Comparison of ENCODE assay signal across 1 cellular context in the genomic region with DNA sequence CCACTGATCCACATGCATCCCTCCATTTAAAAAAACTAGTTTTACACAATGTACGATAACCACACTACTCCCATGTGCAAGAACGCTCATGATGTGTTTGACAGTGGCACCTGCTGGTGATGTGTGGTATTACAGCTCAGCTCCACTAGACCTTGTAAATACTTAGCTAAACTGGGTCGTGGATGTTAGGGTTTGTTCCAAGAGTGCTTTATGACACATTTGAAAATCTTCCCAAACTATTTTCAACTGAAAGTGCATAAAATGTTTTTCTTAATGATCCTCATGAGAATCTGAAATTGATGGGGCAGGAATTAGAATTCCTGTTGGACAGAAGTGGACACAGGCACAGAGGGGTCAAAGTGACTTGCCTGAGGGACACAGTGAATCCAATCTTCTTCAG.
A peak's percentile ranks its signal among the peaks of the same experiment; 100 is the strongest.
TF ChIP-seq lines count a peak whose summit lies in the region.

No MANE protein-coding gene starts in this region.

TF ChIP-seq in HEK293, 187 proteins besides CTCF, POLR2A, EP300 and RAD21 (continued from another document):
- TF ChIP-seq ZNF777 (tag by site-specific recombination; IDR thresholded peaks at IDR 0.05; ENCODE audit: borderline replicate concordance) (no peak), ZFP69B (tag by site-specific recombination; IDR thresholded peaks at IDR 0.05) (no peak), ZNF121 (tag by site-specific recombination; IDR thresholded peaks at IDR 0.05) (no peak), PRDM6 (tag by site-specific recombination; IDR thresholded peaks at IDR 0.05) (no peak), ZNF324 (tag by site-specific recombination; IDR thresholded peaks at IDR 0.05) (no peak), ZNF157 (tag by site-specific recombination; IDR thresholded peaks at IDR 0.05) (no peak), TRIM28 (IDR thresholded peaks at IDR 0.05; ENCODE audit: borderline replicate concordance, low read length) (peak; percentile 83; the same call in 1 of the 2 replicates)
- TF ChIP-seq, protein P1, sequence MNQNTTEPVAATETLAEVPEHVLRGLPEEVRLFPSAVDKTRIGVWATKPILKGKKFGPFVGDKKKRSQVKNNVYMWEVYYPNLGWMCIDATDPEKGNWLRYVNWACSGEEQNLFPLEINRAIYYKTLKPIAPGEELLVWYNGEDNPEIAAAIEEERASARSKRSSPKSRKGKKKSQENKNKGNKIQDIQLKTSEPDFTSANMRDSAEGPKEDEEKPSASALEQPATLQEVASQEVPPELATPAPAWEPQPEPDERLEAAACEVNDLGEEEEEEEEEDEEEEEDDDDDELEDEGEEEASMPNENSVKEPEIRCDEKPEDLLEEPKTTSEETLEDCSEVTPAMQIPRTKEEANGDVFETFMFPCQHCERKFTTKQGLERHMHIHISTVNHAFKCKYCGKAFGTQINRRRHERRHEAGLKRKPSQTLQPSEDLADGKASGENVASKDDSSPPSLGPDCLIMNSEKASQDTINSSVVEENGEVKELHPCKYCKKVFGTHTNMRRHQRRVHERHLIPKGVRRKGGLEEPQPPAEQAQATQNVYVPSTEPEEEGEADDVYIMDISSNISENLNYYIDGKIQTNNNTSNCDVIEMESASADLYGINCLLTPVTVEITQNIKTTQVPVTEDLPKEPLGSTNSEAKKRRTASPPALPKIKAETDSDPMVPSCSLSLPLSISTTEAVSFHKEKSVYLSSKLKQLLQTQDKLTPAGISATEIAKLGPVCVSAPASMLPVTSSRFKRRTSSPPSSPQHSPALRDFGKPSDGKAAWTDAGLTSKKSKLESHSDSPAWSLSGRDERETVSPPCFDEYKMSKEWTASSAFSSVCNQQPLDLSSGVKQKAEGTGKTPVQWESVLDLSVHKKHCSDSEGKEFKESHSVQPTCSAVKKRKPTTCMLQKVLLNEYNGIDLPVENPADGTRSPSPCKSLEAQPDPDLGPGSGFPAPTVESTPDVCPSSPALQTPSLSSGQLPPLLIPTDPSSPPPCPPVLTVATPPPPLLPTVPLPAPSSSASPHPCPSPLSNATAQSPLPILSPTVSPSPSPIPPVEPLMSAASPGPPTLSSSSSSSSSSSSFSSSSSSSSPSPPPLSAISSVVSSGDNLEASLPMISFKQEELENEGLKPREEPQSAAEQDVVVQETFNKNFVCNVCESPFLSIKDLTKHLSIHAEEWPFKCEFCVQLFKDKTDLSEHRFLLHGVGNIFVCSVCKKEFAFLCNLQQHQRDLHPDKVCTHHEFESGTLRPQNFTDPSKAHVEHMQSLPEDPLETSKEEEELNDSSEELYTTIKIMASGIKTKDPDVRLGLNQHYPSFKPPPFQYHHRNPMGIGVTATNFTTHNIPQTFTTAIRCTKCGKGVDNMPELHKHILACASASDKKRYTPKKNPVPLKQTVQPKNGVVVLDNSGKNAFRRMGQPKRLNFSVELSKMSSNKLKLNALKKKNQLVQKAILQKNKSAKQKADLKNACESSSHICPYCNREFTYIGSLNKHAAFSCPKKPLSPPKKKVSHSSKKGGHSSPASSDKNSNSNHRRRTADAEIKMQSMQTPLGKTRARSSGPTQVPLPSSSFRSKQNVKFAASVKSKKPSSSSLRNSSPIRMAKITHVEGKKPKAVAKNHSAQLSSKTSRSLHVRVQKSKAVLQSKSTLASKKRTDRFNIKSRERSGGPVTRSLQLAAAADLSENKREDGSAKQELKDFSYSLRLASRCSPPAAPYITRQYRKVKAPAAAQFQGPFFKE (tag by site-specific recombination; IDR thresholded peaks at IDR 0.05; ENCODE audit: borderline replicate concordance): no peak
